8 cellular contexts compared by ENCODE assay signal in genomic region chr12:124940393-124941169, GRCh38. TPM values are rescaled to one million over a fixed set of nuclear protein-coding genes. Genes with fewer than 3 reads are reported as not detected.
DNase-seq lines count a peak whose midpoint lies in the region; ATAC-seq and TF ChIP-seq lines count a peak whose summit lies in the region.

No MANE protein-coding gene starts in this region.

- peak overlapping the region; percentile 84 for H3K27ac ChIP-seq in right cardiac atrium (ENCODE audit: low read length)

- H3K27me3 ChIP-seq in adipocyte (replicated peaks; ENCODE audit: control insufficient read depth, insufficient read depth, low read length) = no peaks in the 10 kb centered on the region
- no peaks in the 10 kb centered on the region for H3K27me3 ChIP-seq in right cardiac atrium (ENCODE audit: control insufficient read depth, insufficient read depth)

- peak; percentile 30 for ATAC-seq in HG02588 (IDR thresholded peaks at IDR 0.05; ENCODE audit: unreplicated experiment)
- ATAC-seq in right cardiac atrium = peak; percentile 82 to 84
- ATAC-seq in sciatic nerve = peak; percentile 85

- peak; percentile 96 for TF ChIP-seq CTCF in GM12865 (IDR thresholded peaks at IDR 0.05; ENCODE audit: insufficient read depth, low read depth, low read length, missing control alignments)

- intact Hi-C loops in right cardiac atrium (cut with DNase I) = loop anchor here in 1 of 4 donors (5.0 kb wide), 1 partner anchor 33 kb away; no protein-coding TSS in a partner anchor
- intact Hi-C loops in sciatic nerve (cut with DNase I) = no loop called here

- H3K36me3 ChIP-seq in adipocyte (ENCODE audit: control insufficient read depth, insufficient read depth, low read length, severe bottlenecking) = no peaks in the 10 kb centered on the region

- H3K4me1 ChIP-seq in adipocyte (ENCODE audit: control insufficient read depth, insufficient read depth, low read length) (peaks cover 28% of the 10 kb centered on the region), right cardiac atrium (ENCODE audit: control insufficient read depth, insufficient read depth, low read length) (peaks cover 2% of the 10 kb centered on the region)

- peak overlapping the region; percentile 72 for H3K9ac ChIP-seq in adipocyte (ENCODE audit: low read length)

- 12% methylated on average over 27 of the region's 27 CpGs for WGBS in right cardiac atrium

- H3K4me3 ChIP-seq in GM12865 (ENCODE audit: low read depth, low read length) (peak overlapping the region; percentile 67), adipocyte (ENCODE audit: low read length) (peak overlapping the region; percentile 80), right cardiac atrium (ENCODE audit: low read length) (peak overlapping the region; percentile 52)

- H3K9me3 ChIP-seq in adipocyte (ENCODE audit: control insufficient read depth, low read length) (no peaks in the 10 kb centered on the region), right cardiac atrium (ENCODE audit: control insufficient read depth, low read length) (no peaks in the 10 kb centered on the region)

- DNase-seq in GM12865 (ENCODE audit: low read depth) (peak; percentile 93), adipocyte (ENCODE audit: low read depth) (peak; percentile 96), right cardiac atrium (peak; percentile 90 to 95 (median 95)), sciatic nerve (ENCODE audit: low spot score) (peak; percentile 94), DMS 273 (lab: John Stamatoyannopoulos, UW; ENCODE audit: unreplicated experiment) (no peak)
- DNase-seq in stimulated activated naive CD4-positive, alpha-beta T cell (lab: John Stamatoyannopoulos, UW) = no peak

TF ChIP-seq in PFSK-1, 5 proteins besides CTCF, POLR2A, EP300 and RAD21:
- TF ChIP-seq TAF1 (IDR thresholded peaks at IDR 0.05; ENCODE audit: borderline replicate concordance, insufficient read depth, low read length) (no peak), FOXP2 (optimal IDR thresholded peaks at IDR 0.05; ENCODE audit: borderline replicate concordance, extremely low read depth, extremely low read length, insufficient read depth) (peak; percentile 78), POLR2AphosphoS5 (IDR thresholded peaks at IDR 0.05; ENCODE audit: low read depth, low read length) (peak; percentile 62; the same call in 1 of the 2 replicates)

RNA-seq across cellular contexts. Expression of gene UBC, which starts 26.1 kb away (rescaled TPM):
- 896 TPM for polyA plus RNA-seq in PFSK-1 (2012; ENCODE audit: insufficient read length, low read depth)
- 1,000 to 10,000 TPM; 1,045 to 1,141 (median 1,055) TPM for total RNA-seq in right cardiac atrium
- 1,140 TPM for polyA plus RNA-seq in right cardiac atrium
- 979 TPM for total RNA-seq in sciatic nerve

RNA-seq across cellular contexts. Expression of gene DHX37, which starts 48.4 kb away (rescaled TPM):
- 62.5 TPM for polyA plus RNA-seq in PFSK-1 (2012; ENCODE audit: insufficient read length, low read depth)
- total RNA-seq in right cardiac atrium = 1 to 10 TPM; 5.8 to 9.4 (median 7.8) TPM
- polyA plus RNA-seq in right cardiac atrium = 3.9 TPM
- 16.9 TPM for total RNA-seq in sciatic nerve

RNA-seq across cellular contexts. Expression of gene BRI3BP, which starts 52.9 kb away (rescaled TPM):
- polyA plus RNA-seq in PFSK-1 (2012; ENCODE audit: insufficient read length, low read depth) = 2.4 TPM
- 1 to 10 TPM; 3.8 to 6.1 (median 4.0) TPM for total RNA-seq in right cardiac atrium
- 1.4 TPM for polyA plus RNA-seq in right cardiac atrium
- 4.0 TPM for total RNA-seq in sciatic nerve

Comparison
In these comparisons a context has a peak if more than half of its experiments do, and no peak if none do; other contexts are left out.
1. DNase-seq: peak in GM12865 (single experiment), adipocyte (single experiment), right cardiac atrium (3 of 3) and sciatic nerve (single experiment); none in stimulated activated naive CD4-positive, alpha-beta T cell (0 of 6) and DMS 273 (single experiment).
2. ATAC-seq: peak in every context shown above with its lines; median percentile 85 in sciatic nerve; 83 in right cardiac atrium; 30 in HG02588.
3. Peak in every context shown above with its lines, with median percentiles within 50 percentile points of each other: H3K4me3 ChIP-seq.